Comparison of ENCODE assay signal across 8 cellular contexts in the genomic region with DNA sequence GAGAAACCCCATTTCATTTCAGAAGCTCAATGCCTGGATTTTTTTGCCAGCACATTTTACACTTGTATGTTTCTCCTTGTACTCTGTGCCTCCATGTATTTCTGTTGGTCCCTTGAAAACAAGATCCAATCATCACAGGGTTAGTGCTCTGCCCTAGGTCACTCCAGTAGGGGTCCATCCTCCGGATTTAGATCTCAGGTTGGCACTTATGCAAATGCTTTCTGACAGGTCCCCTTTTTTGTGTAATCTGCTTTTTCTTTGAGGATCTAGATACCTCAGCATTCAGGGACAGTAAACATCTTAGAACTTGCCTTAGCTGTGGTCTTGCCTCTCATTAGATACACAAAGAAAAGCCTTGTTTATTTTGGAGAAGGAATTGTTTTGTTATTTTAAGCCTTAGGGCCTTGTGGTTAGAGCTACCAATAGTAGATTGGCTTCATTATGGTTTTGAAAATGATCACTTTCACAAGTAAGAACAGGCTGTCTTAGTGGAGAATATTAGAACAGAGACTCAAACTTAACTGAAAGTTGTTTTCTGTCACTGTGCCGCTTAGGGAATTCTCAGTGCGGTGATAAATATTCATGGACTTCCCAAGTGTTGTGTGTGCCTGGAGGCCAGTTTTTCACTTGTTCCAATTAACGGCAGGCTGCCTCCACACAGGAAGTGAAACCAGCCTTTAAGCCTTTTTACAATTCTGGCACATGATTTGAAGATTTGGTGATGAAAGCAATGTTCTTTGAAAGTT. TPM values are rescaled to one million over a fixed set of nuclear protein-coding genes. Genes with fewer than 3 reads are reported as not detected.
DNase-seq lines count a peak whose midpoint lies in the region; ATAC-seq, FAIRE-seq and TF ChIP-seq lines count a peak whose summit lies in the region.

No MANE protein-coding gene starts in this region.

- ATAC-seq in HG03135 (IDR thresholded peaks at IDR 0.05; ENCODE audit: unreplicated experiment) = no peak

- peak overlapping the region; percentile 41 for H3K27ac ChIP-seq in KOPT-K1 (ENCODE audit: low read depth, low read length, poor library complexity, severe bottlenecking)

- no peak for DNase-seq in GM18507 (ENCODE audit: extremely low spot score, insufficient read length, low read depth)
- DNase-seq in dermis blood vessel endothelial cell = peak; percentile 51
- no peak for DNase-seq in osteocyte (ENCODE audit: extremely low spot score, unreplicated experiment)
- no peak for DNase-seq in NCI-H1930 (lab: John Stamatoyannopoulos, UW)
- DNase-seq in UCSD-AML1 (lab: John Stamatoyannopoulos, UW; ENCODE audit: unreplicated experiment) = no peak
- no peak for DNase-seq in SW 1271 (lab: John Stamatoyannopoulos, UW)

- no peak overlapping the region for H3K4me3 Mint-ChIP-seq in osteocyte (ENCODE audit: unreplicated experiment)

- H3K27ac Mint-ChIP-seq in osteocyte (ENCODE audit: unreplicated experiment) = peak overlapping the region; percentile 1

- TF ChIP-seq CTCF in osteocyte (IDR thresholded peaks at IDR 0.05) = no peak

- no peaks in the 10 kb centered on the region for H3K9me3 ChIP-seq in KOPT-K1 (ENCODE audit: insufficient read depth, low read length, poor library complexity, severe bottlenecking)

- H3K36me3 ChIP-seq in KOPT-K1 (ENCODE audit: insufficient read depth, low read length) = no peaks in the 10 kb centered on the region

- H3K36me3 Mint-ChIP-seq in osteocyte (ENCODE audit: unreplicated experiment) = no peaks in the 10 kb centered on the region

- peaks cover 26% of the 10 kb centered on the region for H3K27me3 Mint-ChIP-seq in osteocyte (ENCODE audit: unreplicated experiment)

- H3K4me1 Mint-ChIP-seq in osteocyte (ENCODE audit: unreplicated experiment) = peaks cover 10% of the 10 kb centered on the region

- H3K9me3 Mint-ChIP-seq in osteocyte (ENCODE audit: unreplicated experiment) = no peaks in the 10 kb centered on the region

- peak; percentile 80 for FAIRE-seq in GM18507 (lab: Jason Lieb, UNC)

RNA-seq across cellular contexts. Expression of gene MERTK, which starts 7.8 kb away (rescaled TPM):
- total RNA-seq in dermis blood vessel endothelial cell = 25.0 and 28.9 TPM in 2 replicates
- total RNA-seq in osteocyte = 1.2 and 1.5 TPM in 2 replicates

RNA-seq across cellular contexts. Expression of gene ANAPC1, which starts 22.2 kb away (rescaled TPM):
- 80.2 and 83.0 TPM in 2 replicates for total RNA-seq in dermis blood vessel endothelial cell
- 28.8 and 33.5 TPM in 2 replicates for total RNA-seq in osteocyte

Comparison
In these comparisons a context has a peak if more than half of its experiments do, and no peak if none do; other contexts are left out.
1. RNA of gene MERTK, which starts 7.8 kb away (total RNA-seq): 25.0 to 28.9 TPM in dermis blood vessel endothelial cell; 1.2 to 1.5 TPM in osteocyte; every median in the first group is over 10 times any median in the second.